7 cellular contexts compared by ENCODE assay signal in the genomic region with DNA sequence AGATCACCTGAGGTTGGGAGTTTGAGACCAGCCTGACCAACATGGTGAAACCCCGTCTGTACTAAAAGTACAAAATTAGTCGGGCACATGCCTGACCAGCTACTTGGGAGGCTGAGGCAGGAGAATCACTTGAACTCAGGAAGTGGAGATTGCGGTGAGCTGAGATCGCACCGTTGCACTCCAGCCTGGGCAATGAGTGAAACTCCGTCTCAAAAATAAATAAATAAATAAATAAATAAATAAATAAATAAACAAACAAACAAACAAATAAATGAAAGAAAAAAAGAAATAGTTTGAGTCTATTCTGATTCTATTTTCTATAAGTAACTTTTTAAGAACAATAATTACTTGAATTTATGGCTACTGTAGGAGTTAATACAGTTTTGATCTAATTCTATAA. TPM values are rescaled to one million over a fixed set of nuclear protein-coding genes. Genes with fewer than 3 reads are reported as not detected.
"Had no signal": no experiment of that assay in that cellular context is flagged by ENCODE, and none has a peak within 500 bp of the region (broad histone marks: within the 10 kb centered on the region; RNA-seq: fewer than 3 reads in every experiment).

No MANE protein-coding gene starts in this region.

RNA-seq across cellular contexts. Expression of a gene that starts 6.3 kb away (rescaled TPM):
- total RNA-seq: left cardiac atrium; left ventricle myocardium inferior; left ventricle myocardium superior; mononuclear cell; myocyte; naive thymus-derived CD4-positive, alpha-beta T cell had no signal
- polyA plus RNA-seq: immature natural killer cell; naive thymus-derived CD4-positive, alpha-beta T cell had no signal
